18 cellular contexts compared by ENCODE assay signal in genomic region chr15:84781505-84781904, GRCh38. TPM values are rescaled to one million over a fixed set of nuclear protein-coding genes. Genes with fewer than 3 reads are reported as not detected.
DNase-seq lines count a peak whose midpoint lies in the region; ATAC-seq and TF ChIP-seq lines count a peak whose summit lies in the region.
"Had no signal": no experiment of that assay in that cellular context is flagged by ENCODE, and none has a peak within 500 bp of the region (broad histone marks: within the 10 kb centered on the region; RNA-seq: fewer than 3 reads in every experiment).

No MANE protein-coding gene starts in this region.

- H3K27me3 Mint-ChIP-seq in activated CD8-positive, alpha-beta T cell treated with anti-CD3 and anti-CD28 coated beads for 36 hours, result no peaks in the 10 kb centered on the region
- no peaks in the 10 kb centered on the region for H3K27me3 Mint-ChIP-seq in activated CD8-positive, alpha-beta T cell treated with anti-CD3 and anti-CD28 coated beads, Interleukin-2, amount 10 ng/mL, durations not matched to agents 7 days and 5 days (ENCODE audit: low read depth)

- peak overlapping the region; percentile 52 for H3K27ac Mint-ChIP-seq in activated CD8-positive, alpha-beta T cell treated with anti-CD3 and anti-CD28 coated beads for 36 hours
- no peak overlapping the region for H3K27ac Mint-ChIP-seq in activated CD8-positive, alpha-beta T cell treated with anti-CD3 and anti-CD28 coated beads, Interleukin-2, amount 10 ng/mL, durations not matched to agents 7 days and 5 days
- H3K27ac Mint-ChIP-seq: H9 had no signal

- intact Hi-C loops in activated CD8-positive, alpha-beta T cell treated with anti-CD3 and anti-CD28 coated beads for 36 hours (cut with micrococcal nuclease), result no loop called here

- no peak overlapping the region for H3K4me3 Mint-ChIP-seq in activated CD8-positive, alpha-beta T cell treated with anti-CD3 and anti-CD28 coated beads for 36 hours
- no peak overlapping the region for H3K4me3 Mint-ChIP-seq in activated CD8-positive, alpha-beta T cell treated with anti-CD3 and anti-CD28 coated beads, Interleukin-2, amount 10 ng/mL, durations not matched to agents 7 days and 5 days
- H3K4me3 Mint-ChIP-seq: CD14-positive monocyte, H9 had no signal

- POLR2A ChIA-PET in activated CD8-positive, alpha-beta T cell treated with anti-CD3 and anti-CD28 coated beads for 36 hours (lab: Charles Lee), result interaction anchor here (0.6 to 0.8 kb wide), 2 partner anchors 9 to 114 kb away, joined by 3 read pairs; no protein-coding TSS in a partner anchor
- POLR2A ChIA-PET in activated CD8-positive, alpha-beta T cell treated with anti-CD3 and anti-CD28 coated beads, Interleukin-2, amount 10 ng/mL, durations not matched to agents 7 days and 5 days (lab: Charles Lee), result no interaction called here

- no peak for TF ChIP-seq CTCF in activated CD8-positive, alpha-beta T cell treated with anti-CD3 and anti-CD28 coated beads for 36 hours (IDR thresholded peaks at IDR 0.05)
- TF ChIP-seq CTCF in fibroblast of villous mesenchyme (IDR thresholded peaks at IDR 0.05; ENCODE audit: insufficient read depth, low read depth, low read length), result no peak

- H3K4me1 Mint-ChIP-seq in activated CD8-positive, alpha-beta T cell treated with anti-CD3 and anti-CD28 coated beads for 36 hours (ENCODE audit: low read depth), result peaks cover 45% of the 10 kb centered on the region
- H3K4me1 Mint-ChIP-seq in activated CD8-positive, alpha-beta T cell treated with anti-CD3 and anti-CD28 coated beads, Interleukin-2, amount 10 ng/mL, durations not matched to agents 7 days and 5 days (ENCODE audit: low read depth), result peaks cover 35% of the 10 kb centered on the region

- no peak for ATAC-seq in activated CD8-positive, alpha-beta T cell treated with anti-CD3 and anti-CD28 coated beads for 36 hours
- ATAC-seq in activated CD8-positive, alpha-beta T cell treated with anti-CD3 and anti-CD28 coated beads, Interleukin-2, amount 10 ng/mL, durations not matched to agents 7 days and 5 days, result no peak
- ATAC-seq in HG03442 (IDR thresholded peaks at IDR 0.05; ENCODE audit: unreplicated experiment), result no peak
- ATAC-seq in HG02973 (IDR thresholded peaks at IDR 0.05; ENCODE audit: unreplicated experiment), result no peak
- ATAC-seq: K562 had no signal

- DNase-seq in activated CD8-positive, alpha-beta T cell treated with anti-CD3 and anti-CD28 coated beads for 36 hours, result no peak
- no peak for DNase-seq in activated CD8-positive, alpha-beta T cell treated with anti-CD3 and anti-CD28 coated beads, Interleukin-2, amount 10 ng/mL, durations not matched to agents 7 days and 5 days
- peak; percentile 39 for DNase-seq in LHCN-M2 (ENCODE audit: low read depth)
- DNase-seq in fibroblast of villous mesenchyme (ENCODE audit: low read depth), result peak; percentile 44
- peak; percentile 9 for DNase-seq in skeletal muscle cell (ENCODE audit: low read depth)
- no peak for DNase-seq in DMS53 treated with DMSO at 0.1 percent for 48 hours (lab: John Stamatoyannopoulos, UW; ENCODE audit: unreplicated experiment)
- DNase-seq: COR-L47, H9, MV-4-11, NCI-H1417, NCI-H187 treated with DMSO at 0.1 percent for 48 hours, NCI-H2171, NCI-H446 treated with DMSO at 0.1 percent for 48 hours, NCI-H748 treated with DMSO at 0.1 percent for 48 hours had no signal

- no peaks in the 10 kb centered on the region for H3K9me3 Mint-ChIP-seq in activated CD8-positive, alpha-beta T cell treated with anti-CD3 and anti-CD28 coated beads for 36 hours
- H3K9me3 Mint-ChIP-seq in activated CD8-positive, alpha-beta T cell treated with anti-CD3 and anti-CD28 coated beads, Interleukin-2, amount 10 ng/mL, durations not matched to agents 7 days and 5 days (ENCODE audit: insufficient read depth), result no peaks in the 10 kb centered on the region
- H3K9me3 Mint-ChIP-seq: H9 had no signal

- no peak overlapping the region for H3K4me3 ChIP-seq in fibroblast of villous mesenchyme (ENCODE audit: low read depth, low read length)
- H3K4me3 ChIP-seq in skeletal muscle cell (ENCODE audit: low read depth, low read length), result no peak overlapping the region
- H3K4me3 ChIP-seq: K562 had no signal

- CTCF ChIA-PET in activated CD8-positive, alpha-beta T cell treated with anti-CD3 and anti-CD28 coated beads for 36 hours (lab: Charles Lee), result no interaction called here
- CTCF ChIA-PET in activated CD8-positive, alpha-beta T cell treated with anti-CD3 and anti-CD28 coated beads, Interleukin-2, amount 10 ng/mL, durations not matched to agents 7 days and 5 days (lab: Charles Lee), result no interaction called here

- H3K36me3 Mint-ChIP-seq in activated CD8-positive, alpha-beta T cell treated with anti-CD3 and anti-CD28 coated beads for 36 hours (ENCODE audit: low read depth), result peaks cover 32% of the 10 kb centered on the region
- peaks cover 53% of the 10 kb centered on the region for H3K36me3 Mint-ChIP-seq in activated CD8-positive, alpha-beta T cell treated with anti-CD3 and anti-CD28 coated beads, Interleukin-2, amount 10 ng/mL, durations not matched to agents 7 days and 5 days (ENCODE audit: low read depth)

RNA-seq across cellular contexts. Expression of gene ZNF592, which starts 33.1 kb away (rescaled TPM):
- 10 to 100 TPM; 18.1 to 18.3 TPM for total RNA-seq in activated CD8-positive, alpha-beta T cell treated with anti-CD3 and anti-CD28 coated beads for 36 hours
- 10 to 100 TPM; 36.5 to 36.6 TPM for total RNA-seq in activated CD8-positive, alpha-beta T cell treated with anti-CD3 and anti-CD28 coated beads, Interleukin-2, amount 10 ng/mL, durations not matched to agents 7 days and 5 days
- 9.2 and 12.2 TPM in 2 replicates for total RNA-seq in LHCN-M2 (2014; rRNA removed)
- 15.5 TPM for polyA plus RNA-seq in LHCN-M2 (2012)
- 9.7 and 11.2 TPM in 2 replicates for total RNA-seq in fibroblast of villous mesenchyme

RNA-seq across cellular contexts. Expression of gene ALPK3, which starts 35.7 kb away (rescaled TPM):
- under 1 TPM; 0.04 to 0.16 TPM for total RNA-seq in activated CD8-positive, alpha-beta T cell treated with anti-CD3 and anti-CD28 coated beads for 36 hours
- total RNA-seq in activated CD8-positive, alpha-beta T cell treated with anti-CD3 and anti-CD28 coated beads, Interleukin-2, amount 10 ng/mL, durations not matched to agents 7 days and 5 days, result under 1 TPM; 0.18 to 0.24 TPM
- total RNA-seq in LHCN-M2 (2014; rRNA removed) (33.5 and 37.4 TPM in 2 replicates), fibroblast of villous mesenchyme (0.86 and 1.3 TPM in 2 replicates)
- polyA plus RNA-seq in LHCN-M2 (2012), result 26.0 TPM

Comparison
In these comparisons a context has a peak if more than half of its experiments do, and no peak if none do; other contexts are left out.
1. DNase-seq: peak in LHCN-M2 (single experiment), fibroblast of villous mesenchyme (single experiment) and skeletal muscle cell (single experiment); none in activated CD8-positive, alpha-beta T cell treated with anti-CD3 and anti-CD28 coated beads for 36 hours (single experiment), activated CD8-positive, alpha-beta T cell treated with anti-CD3 and anti-CD28 coated beads, Interleukin-2, amount 10 ng/mL, durations not matched to agents 7 days and 5 days (single experiment) and DMS53 treated with DMSO at 0.1 percent for 48 hours (single experiment).
2. RNA of gene ALPK3, which starts 35.7 kb away (total RNA-seq): 33.5 to 37.4 TPM in LHCN-M2; 0.86 to 1.3 TPM in fibroblast of villous mesenchyme, 0.18 to 0.24 TPM in activated CD8-positive, alpha-beta T cell treated with anti-CD3 and anti-CD28 coated beads, Interleukin-2, amount 10 ng/mL, durations not matched to agents 7 days and 5 days and 0.04 to 0.16 TPM in activated CD8-positive, alpha-beta T cell treated with anti-CD3 and anti-CD28 coated beads for 36 hours; every median in the first group is over 10 times any median in the second.